Comparison of ENCODE assay signal across 10 cellular contexts in genomic region chr15:39125904-39126303, GRCh38.
DNase-seq lines count a peak whose midpoint lies in the region; ATAC-seq, FAIRE-seq and TF ChIP-seq lines count a peak whose summit lies in the region.
"Had no signal": no experiment of that assay in that cellular context is flagged by ENCODE, and none has a peak within 500 bp of the region (broad histone marks: within the 10 kb centered on the region; RNA-seq: fewer than 3 reads in every experiment).

No MANE protein-coding gene starts in this region.

- H4K8ac ChIP-seq in H1 (ENCODE audit: extremely low read depth, insufficient read depth, low read length), result no peak overlapping the region

- no peak overlapping the region for H3K18ac ChIP-seq in H1 (ENCODE audit: extremely low read depth, low read length)

- H3K4me2 ChIP-seq in HCT116 (ENCODE audit: low read length), result no peak overlapping the region
- H3K4me2 ChIP-seq in H1 (ENCODE audit: insufficient read depth in 1 of 2, low read depth in 2 of 2, low read length in 2 of 2), result no peak overlapping the region
- no peak overlapping the region for H3K4me2 ChIP-seq in neural progenitor cell

- H3K9me2 ChIP-seq in HCT116 (ENCODE audit: insufficient read depth), result no peaks in the 10 kb centered on the region

- CTCF ChIA-PET in HCT116 (lab: Charles Lee), result interaction anchor here (1.2 to 1.5 kb wide), 2 partner anchors 454 to 631 kb away, joined by 6 to 9 read pairs; partner anchors contain the start of gene THBS1
- CTCF ChIA-PET in H1 (lab: Charles Lee; ENCODE audit: partially characterized antibody), result interaction anchor here (0.8 to 3.1 kb wide), 15 partner anchors 9 to 455 kb away, joined by 3 to 12 read pairs (median 4); partner anchors contain the start of gene THBS1

- H3K4me1 Mint-ChIP-seq in neural progenitor cell, result peaks cover 10% of the 10 kb centered on the region

- H3K4me3 Mint-ChIP-seq in neural progenitor cell, result no peak overlapping the region

- H3K9ac ChIP-seq in HCT116 (ENCODE audit: low read length) (no peak overlapping the region), H1 (replicated peaks in 1 of 4; ENCODE audit: extremely low read depth in 1 of 4, low read depth in 3 of 4, low read length in 3 of 4) (no peak overlapping the region), neural progenitor cell (no peak overlapping the region)

- H3K27ac ChIP-seq in HCT116 (ENCODE audit: low read depth, low read length), result no peak overlapping the region
- H3K27ac ChIP-seq in RWPE2 (ENCODE audit: poor library complexity, severe bottlenecking), result peak overlapping the region; percentile 95
- H3K27ac ChIP-seq in H1 (ENCODE audit: low read depth, low read length), result no peak overlapping the region
- no peak overlapping the region for H3K27ac ChIP-seq in neural progenitor cell

- no peaks in the 10 kb centered on the region for H3K36me3 Mint-ChIP-seq in neural progenitor cell
- H3K36me3 Mint-ChIP-seq: activated naive CD4-positive, alpha-beta T cell treated with anti-CD3 and anti-CD28 coated beads, Interleukin-2, amount 50 U/mL, for 72 hours had no signal

- 0 out of 2 replicates have a peak, but pooled peaks have one; percentile 30 for ATAC-seq in HCT116
- ATAC-seq in RWPE2 (ENCODE audit: low read depth), result no peak
- ATAC-seq in GM21619 (IDR thresholded peaks at IDR 0.05; ENCODE audit: unreplicated experiment), result no peak
- ATAC-seq in HG02678 (IDR thresholded peaks at IDR 0.05; ENCODE audit: unreplicated experiment), result no peak

- H3K79me2 ChIP-seq in HCT116 (ENCODE audit: insufficient read depth, low read length), result no peaks in the 10 kb centered on the region
- H3K79me2 ChIP-seq in H1 (ENCODE audit: control insufficient read depth in 1 of 2, insufficient read depth in 2 of 2, low read length in 2 of 2), result no peaks in the 10 kb centered on the region
- H3K79me2 ChIP-seq in neural progenitor cell (ENCODE audit: low read depth), result no peaks in the 10 kb centered on the region

- H3K4ac ChIP-seq in H1 (replicated peaks; ENCODE audit: insufficient read length, low read depth, low read length), result no peak overlapping the region

- H3K4me1 ChIP-seq in HCT116 (ENCODE audit: control insufficient read depth in 1 of 2, insufficient read depth in 2 of 2, low read length in 2 of 2) (peaks cover 26 to 52% of the 10 kb centered on the region in 2 experiments), RWPE2 (ENCODE audit: insufficient read depth, poor library complexity, severe bottlenecking) (peaks cover 69% of the 10 kb centered on the region), H1 (replicated peaks in 1 of 4; ENCODE audit: control insufficient read depth in 3 of 4, insufficient read depth in 4 of 4, low read length in 3 of 4) (peaks cover 0 to 6% (median 3%) of the 10 kb centered on the region in 4 experiments; a peak in 5 of 7 replicates), neural progenitor cell (peaks cover 9% of the 10 kb centered on the region)

- H3K23me2 ChIP-seq in H1 (ENCODE audit: low read depth, low read length), result no peaks in the 10 kb centered on the region

- RAD21 ChIA-PET in HCT116 (lab: Charles Lee; ENCODE audit: low non-redundant PET in 1 of 2, low total read pairs in 2 of 2, uncharacterized antibody in 2 of 2, unreplicated experiment in 2 of 2), result no interaction called here

- H3K27me3 ChIP-seq in HCT116 (ENCODE audit: insufficient read depth, low read length) (no peaks in the 10 kb centered on the region), RWPE2 (ENCODE audit: insufficient read depth, poor library complexity, severe bottlenecking) (no peaks in the 10 kb centered on the region), H1 (replicated peaks in 1 of 4; ENCODE audit: control insufficient read depth in 3 of 4, extremely low read depth in 1 of 4, insufficient read depth in 3 of 4, low read length in 3 of 4) (no peaks in the 10 kb centered on the region), neural progenitor cell (no peaks in the 10 kb centered on the region)

- TF ChIP-seq POLR2A in HCT116 (IDR thresholded peaks at IDR 0.05; ENCODE audit: borderline replicate concordance, extremely low read depth, insufficient read depth, insufficient read length) (no peak), H1 (IDR thresholded peaks at IDR 0.05; ENCODE audit: control extremely low read depth in 1 of 2, low read depth in 2 of 2, low read length in 2 of 2) (no peak)

- WGBS in H1 (ENCODE audit: extremely low coverage in 1 of 2, insufficient coverage in 1 of 2, insufficient read length in 1 of 2, insufficient replicate concordance in 2 of 2, low coverage in 1 of 2, low lambda C conversion rate in 2 of 2, missing lambda C conversion rate in 1 of 2), 2 experiments, result 32% methylated on average over 3 of the region's 4 CpGs; no CpG with 5 or more reads in 1 of the 2 experiments

- TF ChIP-seq CTCF in HCT116 (IDR thresholded peaks at IDR 0.05 in 2 of 3, conservative IDR thresholded peaks at IDR 0.05 in 1 of 3; ENCODE audit: borderline replicate concordance in 1 of 3, insufficient read depth in 1 of 3, low read depth in 2 of 3, low read length in 2 of 3) (peak; percentile 29 to 76 (median 74); a peak in 5 of 6 replicates), RWPE2 (IDR thresholded peaks at IDR 0.05; ENCODE audit: poor library complexity, severe bottlenecking) (peak; percentile 87), H1 (IDR thresholded peaks at IDR 0.05; ENCODE audit: control extremely low read depth in 1 of 3, insufficient read depth in 1 of 3, low read depth in 1 of 3, low read length in 3 of 3) (peak; percentile 53 to 81 (median 59)), neural progenitor cell (IDR thresholded peaks at IDR 0.05) (peak; percentile 82)

- H3K27me3 Mint-ChIP-seq in neural progenitor cell (ENCODE audit: insufficient read depth, low read depth), result peaks cover 5% of the 10 kb centered on the region

- no peak overlapping the region for H2BK120ac ChIP-seq in H1 (replicated peaks; ENCODE audit: low read depth, low read length)

- H3K36me3 ChIP-seq in HCT116 (ENCODE audit: control insufficient read depth in 1 of 2, insufficient read depth in 2 of 2, low read length in 2 of 2), result no peaks in the 10 kb centered on the region
- H3K36me3 ChIP-seq in RWPE2 (ENCODE audit: low read depth), result no peaks in the 10 kb centered on the region
- H3K36me3 ChIP-seq in H1 (ENCODE audit: control insufficient read depth in 2 of 4, insufficient read depth in 4 of 4, low read length in 3 of 4), result no peaks in the 10 kb centered on the region
- no peaks in the 10 kb centered on the region for H3K36me3 ChIP-seq in neural progenitor cell

- H2BK20ac ChIP-seq in H1 (ENCODE audit: low read length), result no peak overlapping the region

- peak; percentile 19 for DNase-seq in NCI-H2227 (lab: John Stamatoyannopoulos, UW; ENCODE audit: unreplicated experiment)
- no peak for DNase-seq in NCI-H2227 treated with DMSO at 0.1 percent for 48 hours (lab: John Stamatoyannopoulos, UW)
- peak; percentile 51 for DNase-seq in HCT116 (ENCODE audit: low read depth, low spot score)
- DNase-seq in RWPE2 (ENCODE audit: low spot score), result no peak
- DNase-seq in H1 (ENCODE audit: low read depth in 1 of 2, low spot score in 2 of 2), result peak in 1 of 2 experiments; percentile 54
- DNase-seq in neural progenitor cell (ENCODE audit: low spot score), result peak; percentile 63

- no TSS peak for BruUV-seq in HCT116 (replicated peaks; lab: Mats Ljungman, UMichigan)

- no peak overlapping the region for H2BK5ac ChIP-seq in H1 (ENCODE audit: low read depth, low read length)

- no peaks in the 10 kb centered on the region for H3F3A ChIP-seq in neural progenitor cell (ENCODE audit: low read depth)

- peak overlapping the region; percentile 80 for H2AFZ ChIP-seq in HCT116 (ENCODE audit: low read depth, low read length, poor library complexity, severe bottlenecking)
- no peak overlapping the region for H2AFZ ChIP-seq in H1 (ENCODE audit: low read length)
- no peak overlapping the region for H2AFZ ChIP-seq in neural progenitor cell (replicated peaks)

- no peak overlapping the region for H4K91ac ChIP-seq in H1 (replicated peaks; ENCODE audit: insufficient read length, low read length)

- H4K20me1 ChIP-seq in HCT116 (ENCODE audit: insufficient read depth) (no peaks in the 10 kb centered on the region), H1 (replicated peaks in 1 of 2; ENCODE audit: control insufficient read depth in 1 of 2, insufficient read depth in 2 of 2, low read length in 2 of 2) (no peaks in the 10 kb centered on the region), neural progenitor cell (ENCODE audit: low read depth) (no peaks in the 10 kb centered on the region)

- H4K5ac ChIP-seq in H1 (ENCODE audit: insufficient read length, low read depth, low read length), result no peak overlapping the region

- H3K9me3 ChIP-seq in HCT116 (ENCODE audit: control insufficient read depth in 1 of 2, insufficient read depth in 1 of 2, low read depth in 1 of 2, low read length in 2 of 2) (no peaks in the 10 kb centered on the region), RWPE2 (ENCODE audit: severe bottlenecking) (no peaks in the 10 kb centered on the region), H1 (ENCODE audit: insufficient read depth in 2 of 2, low read depth in 1 of 2, low read length in 1 of 2) (no peaks in the 10 kb centered on the region), neural progenitor cell (ENCODE audit: low read depth) (no peaks in the 10 kb centered on the region)

- H3K14ac ChIP-seq in H1 (ENCODE audit: insufficient read length), result no peak overlapping the region

- peak; percentile 47 for TF ChIP-seq RAD21 in HCT116 (IDR thresholded peaks at IDR 0.05; ENCODE audit: low read depth)
- TF ChIP-seq RAD21 in H1 (IDR thresholded peaks at IDR 0.05 in 1 of 2, conservative IDR thresholded peaks at IDR 0.05 in 1 of 2; ENCODE audit: low read depth in 2 of 2, low read length in 2 of 2), result peak; percentile 75 to 78

- H3K23ac ChIP-seq in H1 (ENCODE audit: insufficient read length), result no peak overlapping the region

- no peak overlapping the region for H2BK15ac ChIP-seq in H1 (ENCODE audit: low read length)

- POLR2A ChIA-PET in HCT116 (lab: Charles Lee) (no interaction called here), H1 (lab: Charles Lee; ENCODE audit: partially characterized antibody) (interaction anchor here (3.5 kb wide), 1 partner anchor 455 kb away, joined by 15 read pairs; the partner anchor contains the start of gene THBS1)

- H2BK12ac ChIP-seq in H1 (ENCODE audit: low read depth, low read length), result no peak overlapping the region

- no peaks in the 10 kb centered on the region for H3K79me1 ChIP-seq in H1 (ENCODE audit: low read depth, low read length)

- no peak overlapping the region for H3K56ac ChIP-seq in H1 (replicated peaks; ENCODE audit: insufficient read length, low read depth, low read length)

- H3K9me3 Mint-ChIP-seq in neural progenitor cell, result peaks cover 2% of the 10 kb centered on the region

- no peak for TF ChIP-seq EP300 in H1 (IDR thresholded peaks at IDR 0.05; ENCODE audit: borderline replicate concordance in 1 of 2, low read depth in 2 of 2, low read length in 2 of 2)

- H3K27ac Mint-ChIP-seq in neural progenitor cell, result no peak overlapping the region
- H3K27ac Mint-ChIP-seq: activated naive CD4-positive, alpha-beta T cell treated with anti-CD3 and anti-CD28 coated beads, Interleukin-2, amount 50 U/mL, for 72 hours had no signal

- FAIRE-seq in H1 (lab: Jason Lieb, UNC), result no peak
- FAIRE-seq: G401.6 had no signal

- no peak overlapping the region for H2AK5ac ChIP-seq in H1 (ENCODE audit: low read depth, low read length)

- H3K4me3 ChIP-seq in HCT116 (replicated peaks in 1 of 2; ENCODE audit: low read depth in 1 of 2, low read length in 2 of 2) (no peak overlapping the region), RWPE2 (ENCODE audit: severe bottlenecking) (no peak overlapping the region), H1 (ENCODE audit: extremely low read depth in 1 of 4, insufficient read depth in 2 of 4, low read depth in 3 of 4, low read length in 4 of 4) (no peak overlapping the region), neural progenitor cell (no peak overlapping the region)

- intact Hi-C loops in HCT116 (cut with micrococcal nuclease), result loop anchor here (2.0 to 5.0 kb wide), 2 partner anchors 455 to 631 kb away; partner anchors contain the start of gene THBS1

Comparison
In these comparisons a context has a peak if more than half of its experiments do, and no peak if none do; other contexts are left out.
1. DNase-seq: peak in NCI-H2227 (single experiment), HCT116 (single experiment) and neural progenitor cell (single experiment); none in NCI-H2227 treated with DMSO at 0.1 percent for 48 hours (single experiment) and RWPE2 (single experiment).
2. Peak in every context shown above with its lines, with median percentiles within 50 percentile points of each other: CTCF ChIP-seq.